8 cellular contexts compared by ENCODE assay signal in the genomic region with DNA sequence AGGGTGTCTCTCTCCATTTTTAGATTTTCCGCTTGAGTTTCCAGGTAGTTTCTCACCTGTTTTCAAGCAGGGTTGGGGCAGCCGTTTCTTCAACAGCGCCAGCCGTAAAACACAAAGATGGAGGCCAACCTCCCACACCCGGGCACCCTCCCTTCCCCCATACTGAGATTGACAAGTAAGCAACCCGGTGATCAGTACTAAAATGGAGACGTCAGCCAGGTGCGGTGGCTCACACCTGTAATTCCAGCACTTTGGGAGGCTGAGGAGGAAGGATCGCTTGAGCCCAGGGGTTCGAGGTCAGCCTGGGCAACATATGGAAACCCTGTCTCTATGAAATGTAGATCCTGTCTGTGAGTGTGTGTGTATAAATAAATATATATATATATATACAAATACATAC. TPM values are rescaled to one million over a fixed set of nuclear protein-coding genes. Genes with fewer than 3 reads are reported as not detected.
A peak's percentile ranks its signal among the peaks of the same experiment; 100 is the strongest.
DNase-seq lines count a peak whose midpoint lies in the region; ATAC-seq and TF ChIP-seq lines count a peak whose summit lies in the region.

No MANE protein-coding gene starts in this region.

- WGBS in heart left ventricle, 4 donors, result 69 to 80% (median 76%) methylated on average over 10 of the region's 10 CpGs

- intact Hi-C loops in heart left ventricle (cut with DNase I), result loop anchor here (1.0 to 10.0 kb wide), 17 partner anchors 31 to 445 kb away; partner anchors contain the start of genes WDR73 (in 3 of the 10), ALPK3 (in 2 of the 10), NMB (in 1 of the 10) and SEC11A (in 1 of the 10)
- intact Hi-C loops in Right ventricle myocardium inferior (cut with DNase I), result loop anchor here (1.0 to 10.0 kb wide), 4 partner anchors 31 to 445 kb away; partner anchors contain the start of gene WDR73
- intact Hi-C loops in upper lobe of right lung (cut with DNase I), result no loop called here
- intact Hi-C loops in left colon (cut with DNase I, micrococcal nuclease), result loop anchor here in 1 of 2 donors (10.0 kb wide), 2 partner anchors 55 to 285 kb away; partner anchors contain the start of genes NMB, SLC28A1 and WDR73

- TF ChIP-seq CTCF in heart left ventricle (IDR thresholded peaks at IDR 0.05) (no peak), upper lobe of right lung (IDR thresholded peaks at IDR 0.05) (no peak)

- H3K4me3 Mint-ChIP-seq in activated CD8-positive, alpha-beta T cell treated with anti-CD3 and anti-CD28 coated beads, Interleukin-2, amount 10 ng/mL, durations not matched to agents 7 days and 5 days, result peak overlapping the region; percentile 50

- no peaks in the 10 kb centered on the region for H3K9me3 ChIP-seq in heart left ventricle
- H3K9me3 ChIP-seq in upper lobe of right lung, result no peaks in the 10 kb centered on the region

- no peak for TF ChIP-seq POLR2A in heart left ventricle (IDR thresholded peaks at IDR 0.05)

- H3K4me3 ChIP-seq in heart left ventricle, result peak overlapping the region in 8 of 12 donors; percentile 75 to 97 (median 92)
- peak overlapping the region; percentile 93 for H3K4me3 ChIP-seq in upper lobe of right lung

- H3K27me3 ChIP-seq in heart left ventricle, result no peaks in the 10 kb centered on the region
- no peaks in the 10 kb centered on the region for H3K27me3 ChIP-seq in upper lobe of right lung

- DNase-seq in heart left ventricle (peak in 1 of 5 donors; percentile 31), Right ventricle myocardium inferior (ENCODE audit: missing footprints) (no peak), mesenteric fat pad (ENCODE audit: low spot score) (peak; percentile 41), upper lobe of right lung (no peak), A172 (ENCODE audit: low spot score) (no peak), HT-29 (ENCODE audit: low spot score) (no peak), left colon (no peak)
- DNase-seq in activated CD8-positive, alpha-beta T cell treated with anti-CD3 and anti-CD28 coated beads, Interleukin-2, amount 10 ng/mL, durations not matched to agents 7 days and 5 days, result no peak

- peak overlapping the region in 2 of 12 donors; percentile 72 to 76 for H3K27ac ChIP-seq in heart left ventricle
- H3K27ac ChIP-seq in upper lobe of right lung, result peak overlapping the region; percentile 7

- H3K36me3 ChIP-seq in heart left ventricle (peaks cover 0 to 14% (median 8%) of the 10 kb centered on the region in 9 donors), upper lobe of right lung (no peaks in the 10 kb centered on the region)

- peaks cover 4% of the 10 kb centered on the region for H3K36me3 Mint-ChIP-seq in activated CD8-positive, alpha-beta T cell treated with anti-CD3 and anti-CD28 coated beads, Interleukin-2, amount 10 ng/mL, durations not matched to agents 7 days and 5 days (ENCODE audit: low read depth)

- peaks cover 59% of the 10 kb centered on the region for H3K4me1 Mint-ChIP-seq in activated CD8-positive, alpha-beta T cell treated with anti-CD3 and anti-CD28 coated beads, Interleukin-2, amount 10 ng/mL, durations not matched to agents 7 days and 5 days (ENCODE audit: low read depth)

- H3K27me3 Mint-ChIP-seq in activated CD8-positive, alpha-beta T cell treated with anti-CD3 and anti-CD28 coated beads, Interleukin-2, amount 10 ng/mL, durations not matched to agents 7 days and 5 days (ENCODE audit: low read depth), result no peaks in the 10 kb centered on the region

- peaks cover 0 to 54% (median 9%) of the 10 kb centered on the region in 12 donors for H3K4me1 ChIP-seq in heart left ventricle
- H3K4me1 ChIP-seq in upper lobe of right lung, result peaks cover 17% of the 10 kb centered on the region

- no peak for ATAC-seq in heart left ventricle
- ATAC-seq in Right ventricle myocardium inferior, result no peak
- ATAC-seq in activated CD8-positive, alpha-beta T cell treated with anti-CD3 and anti-CD28 coated beads, Interleukin-2, amount 10 ng/mL, durations not matched to agents 7 days and 5 days, result no peak
- no peak for ATAC-seq in upper lobe of right lung
- ATAC-seq in left colon, result no peak

- H3K27ac Mint-ChIP-seq in activated CD8-positive, alpha-beta T cell treated with anti-CD3 and anti-CD28 coated beads, Interleukin-2, amount 10 ng/mL, durations not matched to agents 7 days and 5 days, result no peak overlapping the region

- CTCF ChIA-PET in activated CD8-positive, alpha-beta T cell treated with anti-CD3 and anti-CD28 coated beads, Interleukin-2, amount 10 ng/mL, durations not matched to agents 7 days and 5 days (lab: Charles Lee), result interaction anchor here (0.8 to 5.7 kb wide), 22 partner anchors 9 to 329 kb away, joined by 3 to 79 read pairs (median 8); partner anchors contain the start of gene WDR73

- H3K9me3 Mint-ChIP-seq in activated CD8-positive, alpha-beta T cell treated with anti-CD3 and anti-CD28 coated beads, Interleukin-2, amount 10 ng/mL, durations not matched to agents 7 days and 5 days (ENCODE audit: insufficient read depth), result no peaks in the 10 kb centered on the region

- POLR2A ChIA-PET in activated CD8-positive, alpha-beta T cell treated with anti-CD3 and anti-CD28 coated beads, Interleukin-2, amount 10 ng/mL, durations not matched to agents 7 days and 5 days (lab: Charles Lee), result no interaction called here

RNA-seq across cellular contexts. Expression of gene ZSCAN2, which starts 0.9 kb away (rescaled TPM):
- total RNA-seq in heart left ventricle (10 to 100 TPM in 1 of 9 donors, 1 to 10 TPM in 8; 4.6 to 10.6 (median 6.3) TPM), Right ventricle myocardium inferior (5.7 TPM), mesenteric fat pad (7.9 TPM), upper lobe of right lung (5.8 TPM), left colon (1 to 10 TPM; 5.4 to 8.2 TPM)
- 1 to 10 TPM; 4.3 to 4.5 TPM for polyA plus RNA-seq in heart left ventricle
- total RNA-seq in activated CD8-positive, alpha-beta T cell treated with anti-CD3 and anti-CD28 coated beads, Interleukin-2, amount 10 ng/mL, durations not matched to agents 7 days and 5 days, result 1 to 10 TPM; 6.5 to 6.7 TPM
- 13.2 and 17.5 TPM in 2 replicates for total RNA-seq in A172 (2014; rRNA removed; shearing (Covaris generic))
- total RNA-seq in HT-29 (2014; rRNA removed; shearing (Covaris generic)), result 9.7 and 14.1 TPM in 2 replicates

RNA-seq across cellular contexts. Expression of gene WDR73, which starts 54.2 kb away (rescaled TPM):
- total RNA-seq in heart left ventricle (10 to 100 TPM in 8 of 9 donors, 1 to 10 TPM in 1; 8.7 to 22.2 (median 13.9) TPM), Right ventricle myocardium inferior (12.8 TPM), mesenteric fat pad (20.3 TPM), upper lobe of right lung (29.4 TPM), left colon (10 to 100 TPM; 17.0 to 20.5 TPM)
- polyA plus RNA-seq in heart left ventricle, result 10 to 100 TPM in 1 of 2 donors, 1 to 10 TPM in 1; 9.2 to 20.6 TPM
- 10 to 100 TPM; 22.1 to 23.8 TPM for total RNA-seq in activated CD8-positive, alpha-beta T cell treated with anti-CD3 and anti-CD28 coated beads, Interleukin-2, amount 10 ng/mL, durations not matched to agents 7 days and 5 days
- total RNA-seq in A172 (2014; rRNA removed; shearing (Covaris generic)), result 17.8 and 19.0 TPM in 2 replicates
- total RNA-seq in HT-29 (2014; rRNA removed; shearing (Covaris generic)), result 39.9 and 41.2 TPM in 2 replicates

RNA-seq across cellular contexts. Expression of gene NMB, which starts 58.1 kb away (rescaled TPM):
- total RNA-seq in heart left ventricle (1 to 10 TPM; 1.4 to 8.6 (median 2.8) TPM), Right ventricle myocardium inferior (3.9 TPM), mesenteric fat pad (67.0 TPM), upper lobe of right lung (9.0 TPM), left colon (1 to 10 TPM; 1.8 to 2.8 TPM)
- 1 to 10 TPM; 3.9 to 6.6 TPM for polyA plus RNA-seq in heart left ventricle
- total RNA-seq in activated CD8-positive, alpha-beta T cell treated with anti-CD3 and anti-CD28 coated beads, Interleukin-2, amount 10 ng/mL, durations not matched to agents 7 days and 5 days, result 1 to 10 TPM; 3.3 to 4.1 TPM
- total RNA-seq in A172 (2014; rRNA removed; shearing (Covaris generic)), result 0.53 and 2.8 TPM in 2 replicates
- 96.2 and 97.9 TPM in 2 replicates for total RNA-seq in HT-29 (2014; rRNA removed; shearing (Covaris generic))
